ENCODE assay signal across 8 cellular contexts in genomic region chr1:225809842-225810578, GRCh38. TPM values are rescaled to one million over a fixed set of nuclear protein-coding genes. Genes with fewer than 3 reads are reported as not detected.
A peak's percentile ranks its signal among the peaks of the same experiment; 100 is the strongest.
DNase-seq lines count a peak whose midpoint lies in the region; ATAC-seq and TF ChIP-seq lines count a peak whose summit lies in the region.

TSS of gene EPHX1 (plus strand) at chr1:225810124. CDS start at chr1:225828730, 18,606 bp downstream.

- POLR2A ChIA-PET in PC-3 (lab: Charles Lee; ENCODE audit: unreplicated experiment): no interaction called here

- no peaks in the 10 kb centered on the region for H3F3A ChIP-seq in PC-3 (ENCODE audit: low read length, unreplicated experiment)

- ATAC-seq in GM21390 (IDR thresholded peaks at IDR 0.05; ENCODE audit: unreplicated experiment): peak; percentile 97
- ATAC-seq in PC-3: peak; percentile 97
- peak; percentile 80 to 85 (median 84) for ATAC-seq in natural killer cell

- peak; percentile 64 for DNase-seq in DMS 273 treated with DMSO at 0.1 percent for 48 hours (lab: John Stamatoyannopoulos, UW)
- peak; percentile 95 for DNase-seq in PC-3
- peak; percentile 67 for DNase-seq in activated T-helper 1 cell treated with anti-CD3 and anti-CD28 coated beads, Interleukin-12 subunit alpha, Interleukin-12 subunit beta, Interleukin-2, Interleukin-4 antibody, amounts not matched to agents 30 ng/mL and 10 ng/mL and 1 ng/mL, durations not matched to agents 14 hours and 24 hours and 36 hours (ENCODE audit: low spot score)
- peak; percentile 85 to 86 for DNase-seq in fibroblast of lung (ENCODE audit: low read depth in 2 of 2)
- DNase-seq in natural killer cell: peak; percentile 38
- DNase-seq in stimulated activated naive CD4-positive, alpha-beta T cell (lab: John Stamatoyannopoulos, UW): peak; percentile 17 to 66 (median 44)

- H3K36me3 ChIP-seq in HUES48 (ENCODE audit: control insufficient read depth, insufficient read depth, low read length) (no peaks in the 10 kb centered on the region; the same call in 1 of the 2 replicates), PC-3 (ENCODE audit: low read depth, low read length) (no peaks in the 10 kb centered on the region), fibroblast of lung (ENCODE audit: control insufficient read depth, insufficient read depth, low read length) (peaks cover 2% of the 10 kb centered on the region)

- peak within 1 kb of the TSS; percentile 80 for H3K27ac ChIP-seq in HUES48 (ENCODE audit: low read depth, low read length)
- peak within 1 kb of the TSS; percentile 6; the same call in 1 of the 2 replicates for H3K27ac ChIP-seq in PC-3 (ENCODE audit: low read length)
- H3K27ac ChIP-seq in fibroblast of lung (ENCODE audit: insufficient read depth, low read length): peak within 1 kb of the TSS; percentile 51

- no peaks in the 10 kb centered on the region for H3K9me3 ChIP-seq in HUES48 (ENCODE audit: control insufficient read depth, insufficient read depth, low read length)
- H3K9me3 ChIP-seq in PC-3 (ENCODE audit: low read length): no peaks in the 10 kb centered on the region
- H3K9me3 ChIP-seq in fibroblast of lung (ENCODE audit: control insufficient read depth, insufficient read depth, low read depth, low read length): no peaks in the 10 kb centered on the region

- H3K79me2 ChIP-seq in PC-3 (ENCODE audit: low read length) (peaks cover 43% of the 10 kb centered on the region), fibroblast of lung (ENCODE audit: control insufficient read depth, insufficient read depth, low read length) (no peaks in the 10 kb centered on the region)

- H3K9me3 Mint-ChIP-seq in activated T-helper 1 cell treated with anti-CD3 and anti-CD28 coated beads, Interleukin-12 subunit alpha, Interleukin-12 subunit beta, Interleukin-2, Interleukin-4 antibody, amounts not matched to agents 30 ng/mL and 10 ng/mL and 1 ng/mL, durations not matched to agents 14 hours and 24 hours and 36 hours: no peaks in the 10 kb centered on the region
- no peaks in the 10 kb centered on the region for H3K9me3 Mint-ChIP-seq in natural killer cell

- H3K4me2 ChIP-seq in PC-3 (ENCODE audit: low read length) (peak within 1 kb of the TSS; percentile 88), fibroblast of lung (ENCODE audit: extremely low read depth, insufficient read depth, low read length) (peak within 1 kb of the TSS; percentile 89)

- peak within 1 kb of the TSS; percentile 90 for H3K4me3 ChIP-seq in HUES48 (ENCODE audit: low read depth, low read length)
- peak within 1 kb of the TSS; percentile 87 for H3K4me3 ChIP-seq in PC-3 (ENCODE audit: low read length)
- peak within 1 kb of the TSS; percentile 64 to 82 (median 72) for H3K4me3 ChIP-seq in fibroblast of lung (replicated peaks in 1 of 4; ENCODE audit: control extremely low read depth in 1 of 4, insufficient read depth in 1 of 4, low read depth in 3 of 4, low read length in 4 of 4)

- H3K27me3 ChIP-seq in HUES48 (ENCODE audit: control insufficient read depth, insufficient read depth, low read length) (no peaks in the 10 kb centered on the region), PC-3 (ENCODE audit: low read length) (no peaks in the 10 kb centered on the region), fibroblast of lung (ENCODE audit: control insufficient read depth, insufficient read depth, low read length) (no peaks in the 10 kb centered on the region)

- no peak within 1 kb of the TSS for H3K27ac Mint-ChIP-seq in activated T-helper 1 cell treated with anti-CD3 and anti-CD28 coated beads, Interleukin-12 subunit alpha, Interleukin-12 subunit beta, Interleukin-2, Interleukin-4 antibody, amounts not matched to agents 30 ng/mL and 10 ng/mL and 1 ng/mL, durations not matched to agents 14 hours and 24 hours and 36 hours
- H3K27ac Mint-ChIP-seq in natural killer cell: peak within 1 kb of the TSS in 1 of 2 donors; percentile 70

- H3K4me1 Mint-ChIP-seq in activated T-helper 1 cell treated with anti-CD3 and anti-CD28 coated beads, Interleukin-12 subunit alpha, Interleukin-12 subunit beta, Interleukin-2, Interleukin-4 antibody, amounts not matched to agents 30 ng/mL and 10 ng/mL and 1 ng/mL, durations not matched to agents 14 hours and 24 hours and 36 hours (ENCODE audit: low read depth): peaks cover 7% of the 10 kb centered on the region
- peaks cover 13 to 23% of the 10 kb centered on the region in 2 donors for H3K4me1 Mint-ChIP-seq in natural killer cell

- CTCF ChIA-PET in PC-3 (lab: Charles Lee): interaction anchor here (1.6 kb wide), 1 partner anchor 32 kb away, joined by 8 read pairs; the partner anchor contains the start of gene SRP9

- H3K36me3 Mint-ChIP-seq in activated T-helper 1 cell treated with anti-CD3 and anti-CD28 coated beads, Interleukin-12 subunit alpha, Interleukin-12 subunit beta, Interleukin-2, Interleukin-4 antibody, amounts not matched to agents 30 ng/mL and 10 ng/mL and 1 ng/mL, durations not matched to agents 14 hours and 24 hours and 36 hours (ENCODE audit: low read depth): no peaks in the 10 kb centered on the region
- no peaks in the 10 kb centered on the region for H3K36me3 Mint-ChIP-seq in natural killer cell

- H3K9ac ChIP-seq in HUES48 (ENCODE audit: low read depth, low read length) (peak within 1 kb of the TSS; percentile 73), PC-3 (ENCODE audit: low read length) (peak within 1 kb of the TSS; percentile 68), fibroblast of lung (ENCODE audit: insufficient read depth, low read length) (peak within 1 kb of the TSS; percentile 44)

- peak within 1 kb of the TSS; percentile 87 for H3K4me3 Mint-ChIP-seq in activated T-helper 1 cell treated with anti-CD3 and anti-CD28 coated beads, Interleukin-12 subunit alpha, Interleukin-12 subunit beta, Interleukin-2, Interleukin-4 antibody, amounts not matched to agents 30 ng/mL and 10 ng/mL and 1 ng/mL, durations not matched to agents 14 hours and 24 hours and 36 hours
- H3K4me3 Mint-ChIP-seq in natural killer cell: peak within 1 kb of the TSS; percentile 91

- H3K27me3 Mint-ChIP-seq in activated T-helper 1 cell treated with anti-CD3 and anti-CD28 coated beads, Interleukin-12 subunit alpha, Interleukin-12 subunit beta, Interleukin-2, Interleukin-4 antibody, amounts not matched to agents 30 ng/mL and 10 ng/mL and 1 ng/mL, durations not matched to agents 14 hours and 24 hours and 36 hours (ENCODE audit: insufficient read depth): peaks cover 22% of the 10 kb centered on the region
- peaks cover 11 to 13% of the 10 kb centered on the region in 2 donors for H3K27me3 Mint-ChIP-seq in natural killer cell (ENCODE audit: low read depth in 2 of 2)

- no TSS peak for BruUV-seq in PC-3 (replicated peaks; lab: Mats Ljungman, UMichigan)

- H3K9me2 ChIP-seq in PC-3 (replicated peaks; ENCODE audit: low read length): no peaks in the 10 kb centered on the region

- H4K20me1 ChIP-seq in PC-3 (ENCODE audit: low read length) (no peaks in the 10 kb centered on the region), fibroblast of lung (ENCODE audit: control insufficient read depth, extremely low read depth, insufficient read depth, low read length) (no peaks in the 10 kb centered on the region)

- TF ChIP-seq CTCF in PC-3 (conservative IDR thresholded peaks at IDR 0.05; ENCODE audit: low read depth, low read length) (no peak), fibroblast of lung (conservative IDR thresholded peaks at IDR 0.05 in 1 of 2, IDR thresholded peaks at IDR 0.05 in 1 of 2; ENCODE audit: low read depth in 1 of 2, low read length in 2 of 2) (peak; percentile 28 to 40), natural killer cell (IDR thresholded peaks at IDR 0.05) (no peak)

- H2AFZ ChIP-seq in PC-3 (ENCODE audit: low read length): peak within 1 kb of the TSS; percentile 74
- H2AFZ ChIP-seq in fibroblast of lung (ENCODE audit: low read length): peak within 1 kb of the TSS; percentile 55

- H3K4me1 ChIP-seq in HUES48 (ENCODE audit: control insufficient read depth, insufficient read depth, low read length) (peaks cover 19% of the 10 kb centered on the region), PC-3 (ENCODE audit: insufficient read depth, low read length) (peaks cover 20% of the 10 kb centered on the region), fibroblast of lung (ENCODE audit: control insufficient read depth, extremely low read depth, insufficient read depth, low read length) (peaks cover 7% of the 10 kb centered on the region)

- intact Hi-C loops in PC-3 (cut with micrococcal nuclease) (loop anchor here (1.0 kb wide), 2 partner anchors 10 to 33 kb away; partner anchors contain the start of gene SRP9), natural killer cell (cut with micrococcal nuclease) (no loop called here)
- intact Hi-C loops in activated T-helper 1 cell treated with anti-CD3 and anti-CD28 coated beads, Interleukin-12 subunit alpha, Interleukin-12 subunit beta, Interleukin-2, Interleukin-4 antibody, amounts not matched to agents 30 ng/mL and 10 ng/mL and 1 ng/mL, durations not matched to agents 14 hours and 24 hours and 36 hours (cut with micrococcal nuclease): loop anchor here (1.0 kb wide), 2 partner anchors 33 to 87 kb away; partner anchors contain the start of gene SRP9

RNA-seq across cellular contexts. Expression of gene EPHX1, which starts in this region (rescaled TPM):
- 54.6 and 69.2 TPM in 2 replicates for total RNA-seq in PC-3 (2014; rRNA removed)
- total RNA-seq in activated T-helper 1 cell treated with anti-CD3 and anti-CD28 coated beads, Interleukin-12 subunit alpha, Interleukin-12 subunit beta, Interleukin-2, Interleukin-4 antibody, amounts not matched to agents 30 ng/mL and 10 ng/mL and 1 ng/mL, durations not matched to agents 14 hours and 24 hours and 36 hours: 1.0 and 1.6 TPM in 2 replicates
- total RNA-seq in fibroblast of lung: 42.1 and 44.3 TPM in 2 replicates
- polyA plus RNA-seq in fibroblast of lung: 39.1 and 57.8 TPM in 2 replicates
- polyA plus RNA-seq in fibroblast of lung (2012): 92.4 and 118 TPM in 2 replicates
- 85.2 and 96.8 TPM in 2 replicates for polyA minus RNA-seq in fibroblast of lung (ENCODE audit: low replicate concordance)
- 1 to 10 TPM; 1.1 to 2.3 (median 1.5) TPM for total RNA-seq in natural killer cell

Comparison
In these comparisons a context has a peak if more than half of its experiments do, and no peak if none do; other contexts are left out.
1. Peak in every context shown above with its lines: DNase-seq, ATAC-seq, H3K4me3 ChIP-seq and H3K27ac ChIP-seq.
2. RNA of gene EPHX1 (total RNA-seq): 54.6 to 69.2 TPM in PC-3 and 42.1 to 44.3 TPM in fibroblast of lung; 1.0 to 1.6 TPM in activated T-helper 1 cell treated with anti-CD3 and anti-CD28 coated beads, Interleukin-12 subunit alpha, Interleukin-12 subunit beta, Interleukin-2, Interleukin-4 antibody, amounts not matched to agents 30 ng/mL and 10 ng/mL and 1 ng/mL, durations not matched to agents 14 hours and 24 hours and 36 hours and 1.1 to 2.3 TPM in natural killer cell; every median in the first group is over 10 times any median in the second.
3. DNase-seq: peak in every context shown above with its lines; median percentile 95 in PC-3; 86 in fibroblast of lung; 67 in activated T-helper 1 cell treated with anti-CD3 and anti-CD28 coated beads, Interleukin-12 subunit alpha, Interleukin-12 subunit beta, Interleukin-2, Interleukin-4 antibody, amounts not matched to agents 30 ng/mL and 10 ng/mL and 1 ng/mL, durations not matched to agents 14 hours and 24 hours and 36 hours; 64 in DMS 273 treated with DMSO at 0.1 percent for 48 hours; 44 in stimulated activated naive CD4-positive, alpha-beta T cell; 38 in natural killer cell.
4. H3K27ac ChIP-seq: peak in every context shown above with its lines; median percentile 80 in HUES48; 51 in fibroblast of lung; 6 in PC-3.
5. CTCF ChIP-seq: peak in fibroblast of lung (2 of 2); none in PC-3 (single experiment) and natural killer cell (single experiment).